1 cellular context compared by ENCODE assay signal in the genomic region with DNA sequence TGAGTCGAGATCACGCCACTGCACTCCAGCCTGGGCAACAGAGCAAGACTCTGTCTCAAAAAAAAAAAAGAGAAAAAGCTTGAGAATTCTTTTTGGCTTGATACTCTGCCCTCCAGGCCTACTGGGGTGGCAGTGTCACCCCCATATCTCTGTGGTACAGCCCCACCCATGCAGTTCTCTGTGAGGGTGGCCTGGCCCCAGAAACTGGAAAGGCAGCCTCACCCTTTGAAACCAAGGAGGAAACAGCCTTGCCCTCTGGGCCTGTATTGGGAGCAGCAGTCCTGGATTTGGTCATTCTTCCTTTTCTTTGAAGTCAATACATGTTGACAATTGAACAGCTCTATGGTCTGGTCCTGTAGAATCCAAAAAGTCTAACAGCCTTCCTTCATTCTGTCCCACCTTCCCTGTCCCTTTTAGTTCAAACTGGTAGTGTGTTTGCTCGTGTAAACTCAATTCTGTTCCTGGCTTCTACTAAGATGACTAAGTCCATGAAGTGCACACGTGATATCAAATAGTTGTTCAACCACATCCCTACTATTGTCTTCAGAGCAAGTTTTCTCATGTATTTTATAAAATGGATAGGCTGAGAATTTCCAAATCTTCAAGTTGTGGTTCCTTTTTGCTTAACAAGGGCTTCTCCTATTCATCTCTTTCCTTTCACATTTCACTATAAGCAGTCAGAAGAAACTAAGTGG.
TF ChIP-seq lines count a peak whose summit lies in the region.

No MANE protein-coding gene starts in this region.

TF ChIP-seq in HCT116, 20 proteins besides CTCF, POLR2A, EP300 and RAD21:
- TF ChIP-seq POLR2AphosphoS5 (IDR thresholded peaks at IDR 0.05; ENCODE audit: low read depth, low read length) (no peak), JUND (IDR thresholded peaks at IDR 0.05) (no peak)
